Comparison of ENCODE assay signal across 15 cellular contexts in the genomic region with DNA sequence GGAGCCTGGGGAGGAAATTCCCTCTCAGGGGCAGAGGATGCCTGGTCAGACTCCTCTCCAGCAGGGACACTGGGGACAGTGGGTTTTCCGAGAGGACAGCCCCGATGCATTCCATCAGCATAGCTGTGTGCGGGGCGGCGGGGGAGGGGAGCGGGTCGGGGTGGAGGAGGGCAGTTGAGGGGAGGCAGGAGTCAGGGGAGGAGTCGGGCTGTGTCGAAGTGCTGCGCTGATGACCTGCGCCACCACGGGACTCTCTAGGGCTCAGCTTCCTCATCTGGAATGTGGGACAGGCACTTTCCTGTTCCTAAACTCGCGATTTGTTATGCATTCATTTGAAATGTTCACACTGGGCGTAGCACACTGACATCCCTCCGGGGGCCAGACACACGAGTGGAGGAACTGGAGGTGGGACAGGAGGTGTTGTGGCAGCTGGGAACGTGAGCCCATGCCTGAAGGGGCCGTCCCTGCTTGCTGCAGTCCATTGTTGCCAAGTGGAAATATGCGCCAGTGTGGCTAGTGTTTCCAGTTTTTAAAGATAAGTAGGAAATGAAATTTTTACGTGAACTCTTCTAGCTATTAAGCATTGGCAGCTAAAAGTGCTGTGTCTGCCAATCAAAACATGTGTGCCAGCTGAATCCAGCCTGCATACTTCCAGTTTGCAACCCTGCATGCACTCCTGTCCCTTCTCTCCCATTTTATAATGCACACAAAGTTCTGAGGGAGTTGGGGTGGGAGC. TPM values are rescaled to one million over a fixed set of nuclear protein-coding genes. Genes with fewer than 3 reads are reported as not detected.
A peak's percentile ranks its signal among the peaks of the same experiment; 100 is the strongest.
DNase-seq lines count a peak whose midpoint lies in the region; ATAC-seq and TF ChIP-seq lines count a peak whose summit lies in the region.
"Had no signal": no experiment of that assay in that cellular context is flagged by ENCODE, and none has a peak within 500 bp of the region (broad histone marks: within the 10 kb centered on the region; RNA-seq: fewer than 3 reads in every experiment).

No MANE protein-coding gene starts in this region.

- H3K4me3 ChIP-seq in MG63 (peak overlapping the region; percentile 16; the same call in 1 of the 2 replicates), vagina (no peak overlapping the region)

- intact Hi-C loops in vagina (cut with DNase I) = no loop called here

- peaks cover 21% of the 10 kb centered on the region for H3K4me1 ChIP-seq in vagina

- no peak overlapping the region for H3K27ac ChIP-seq in vagina

- POLR2A ChIA-PET in naive thymus-derived CD8-positive, alpha-beta T cell (lab: Charles Lee) = no interaction called here

- H3K4me1 Mint-ChIP-seq in naive thymus-derived CD8-positive, alpha-beta T cell = no peaks in the 10 kb centered on the region
- H3K4me1 Mint-ChIP-seq: activated CD4-positive, alpha-beta T cell treated with anti-CD3 and anti-CD28 coated beads for 36 hours had no signal

- H3K36me3 Mint-ChIP-seq in naive thymus-derived CD8-positive, alpha-beta T cell = peaks cover 4 to 15% (median 9%) of the 10 kb centered on the region in 3 donors

- no peak for TF ChIP-seq POLR2A in vagina (IDR thresholded peaks at IDR 0.05)

- in situ Hi-C loops in ACHN (cut with HindIII; ENCODE audit: low pct_ligation_motif_present, low pct_unique_long_range_greater_than_20kb, low sequenced_read_pairs) = no loop called here

- H3K27ac Mint-ChIP-seq in naive thymus-derived CD8-positive, alpha-beta T cell = no peak overlapping the region
- H3K27ac Mint-ChIP-seq: activated CD4-positive, alpha-beta T cell treated with anti-CD3 and anti-CD28 coated beads for 36 hours; T-helper 1 cell treated with Interleukin-12 subunit alpha and Interleukin-12 subunit beta and Interleukin-4 antibody, amounts not matched to agents 30 μg/mL and 1 μg/mL, for 36 hours had no signal

- H3K27me3 Mint-ChIP-seq in naive thymus-derived CD8-positive, alpha-beta T cell = peaks cover 0 to 7% (median 0%) of the 10 kb centered on the region in 5 donors

- DNase-seq in ACHN (peak; percentile 3), MG63 (peak; percentile 60), fibroblast of peridontal ligament (ENCODE audit: extremely low read depth) (peak; percentile 47), myocyte (ENCODE audit: low read depth) (peak; percentile 6), vagina (ENCODE audit: extremely low spot score in 2 of 2) (no peak), NCI-H1930 (lab: John Stamatoyannopoulos, UW) (no peak), superior temporal gyrus (ENCODE audit: extremely low spot score) (no peak)
- no peak for DNase-seq in naive thymus-derived CD8-positive, alpha-beta T cell
- DNase-seq: activated CD4-positive, alpha-beta T cell treated with anti-CD3 and anti-CD28 coated beads for 36 hours; activated T-cell treated with anti-CD3 and anti-CD28 coated beads, Interleukin-2, amount 50 U/mL, for 1 hour; amniotic stem cell; NCI-H1092; PC-3 had no signal

- no peak for ATAC-seq in naive thymus-derived CD8-positive, alpha-beta T cell
- ATAC-seq: activated CD4-positive, alpha-beta T cell treated with anti-CD3 and anti-CD28 coated beads for 36 hours; PC-3 had no signal

- TF ChIP-seq CTCF in vagina (IDR thresholded peaks at IDR 0.05) = no peak

- H3K9me3 ChIP-seq in MG63 (0 out of 2 replicates have a peak, but pooled peaks cover 5% of the 10 kb centered on the region), vagina (no peaks in the 10 kb centered on the region)

- H3K36me3 ChIP-seq in MG63 (no peaks in the 10 kb centered on the region), vagina (no peaks in the 10 kb centered on the region)

- no peak overlapping the region for H3K4me3 Mint-ChIP-seq in naive thymus-derived CD8-positive, alpha-beta T cell
- H3K4me3 Mint-ChIP-seq: activated CD4-positive, alpha-beta T cell treated with anti-CD3 and anti-CD28 coated beads for 36 hours; T-helper 1 cell treated with Interleukin-12 subunit alpha and Interleukin-12 subunit beta and Interleukin-4 antibody, amounts not matched to agents 30 μg/mL and 1 μg/mL, for 36 hours had no signal

- H3K27me3 ChIP-seq in MG63 (no peaks in the 10 kb centered on the region), vagina (no peaks in the 10 kb centered on the region)

- H3K9me3 Mint-ChIP-seq in naive thymus-derived CD8-positive, alpha-beta T cell = peaks cover 0 to 19% (median 3%) of the 10 kb centered on the region in 9 donors

RNA-seq across cellular contexts. Expression of a gene that starts 43.3 kb away (rescaled TPM):
- total RNA-seq in MG63 (2014; rRNA removed; shearing (Covaris generic); ENCODE audit: low replicate concordance) = 0.15 and 0.66 TPM in 2 replicates
- total RNA-seq in myocyte = not detected in 2 replicates
- polyA plus RNA-seq in myocyte (2012) = 0.01 TPM
- 18.9 TPM for total RNA-seq in vagina
- 1 to 10 TPM; 1.3 TPM for total RNA-seq in naive thymus-derived CD8-positive, alpha-beta T cell
- polyA plus RNA-seq in naive thymus-derived CD8-positive, alpha-beta T cell = 1 to 10 TPM in 2 of 3 donors, under 1 TPM in 1; 0.97 to 2.4 (median 2.0) TPM
- total RNA-seq: NCI-H460 had no signal

Comparison
In these comparisons a context has a peak if more than half of its experiments do, and no peak if none do; other contexts are left out.
1. DNase-seq: peak in ACHN (single experiment), MG63 (single experiment), fibroblast of peridontal ligament (single experiment) and myocyte (single experiment); none in vagina (0 of 2), NCI-H1930 (0 of 2), naive thymus-derived CD8-positive, alpha-beta T cell (0 of 10) and superior temporal gyrus (single experiment).